ENCODE assay signal across 8 cellular contexts in the genomic region with DNA sequence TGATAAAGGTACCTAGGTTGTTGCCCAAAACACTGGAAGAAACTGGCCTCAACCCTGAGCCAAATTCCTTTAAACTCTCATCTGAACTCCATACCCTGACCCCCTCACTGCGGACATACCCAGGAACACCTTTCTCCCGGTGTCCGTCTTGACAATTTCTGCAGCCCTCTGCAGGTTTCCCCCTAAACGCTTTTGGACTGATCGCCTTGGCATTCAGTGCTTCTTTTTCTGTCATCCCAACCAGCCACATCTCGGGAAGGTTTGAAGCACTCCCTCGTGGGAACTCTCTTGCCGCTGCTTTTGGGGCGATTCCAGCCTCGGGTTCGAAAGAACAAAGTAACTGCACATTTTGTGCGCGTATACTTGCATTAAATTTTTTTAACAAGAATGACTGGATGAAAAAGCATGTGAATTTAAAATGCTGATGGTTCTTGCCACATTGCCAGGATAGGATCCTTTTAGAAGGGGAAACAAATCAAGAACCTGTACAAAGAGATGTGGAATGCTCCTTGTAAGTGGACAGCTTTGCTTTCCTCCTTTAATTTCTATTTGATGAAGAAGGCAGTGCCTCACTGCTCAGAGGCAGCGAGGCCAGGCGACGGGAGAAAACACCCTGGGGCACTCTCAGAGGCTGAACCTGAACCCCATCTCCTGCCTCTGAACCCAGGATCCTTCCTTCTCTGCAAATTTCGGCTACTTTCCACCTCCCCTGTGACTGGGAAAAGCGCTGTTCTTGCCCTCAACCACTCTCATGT. TPM values are rescaled to one million over a fixed set of nuclear protein-coding genes. Genes with fewer than 3 reads are reported as not detected.
A peak's percentile ranks its signal among the peaks of the same experiment; 100 is the strongest.
DNase-seq lines count a peak whose midpoint lies in the region; ATAC-seq and TF ChIP-seq lines count a peak whose summit lies in the region.

No MANE protein-coding gene starts in this region.

- peak overlapping the region; percentile 85 for H2BK5ac ChIP-seq in neuronal stem cell (ENCODE audit: low read length)

- H3K4me2 ChIP-seq in DND-41 (ENCODE audit: insufficient read depth, low read length) = peak overlapping the region; percentile 93
- peak overlapping the region; percentile 94 for H3K4me2 ChIP-seq in neuronal stem cell (ENCODE audit: insufficient read depth, low read length, poor library complexity, severe bottlenecking)

- H2AFZ ChIP-seq in DND-41 (ENCODE audit: low read depth, low read length) = peak overlapping the region; percentile 93
- H2AFZ ChIP-seq in neuronal stem cell (ENCODE audit: low read length) = no peak overlapping the region

- H3K4me3 ChIP-seq in DND-41 (ENCODE audit: low read depth in 1 of 2, low read length in 2 of 2) = peak overlapping the region; percentile 53 to 63
- H3K4me3 ChIP-seq in SJSA1 = peak overlapping the region; percentile 71
- peak overlapping the region; percentile 72 to 93 (median 86) for H3K4me3 ChIP-seq in esophagus squamous epithelium
- H3K4me3 ChIP-seq in neuronal stem cell (ENCODE audit: low read length in 2 of 2) = peak overlapping the region in 1 of 2 donors; percentile 97

- H2BK15ac ChIP-seq in neuronal stem cell (ENCODE audit: low read length) = peak overlapping the region; percentile 49

- peaks cover 93% of the 10 kb centered on the region for H3K79me2 ChIP-seq in DND-41 (ENCODE audit: insufficient read depth, low read length)

- peak overlapping the region; percentile 70 for H2AK5ac ChIP-seq in neuronal stem cell (ENCODE audit: low read depth, low read length)

- H3K27me3 ChIP-seq in DND-41 (ENCODE audit: insufficient read depth, low read length, poor library complexity) = no peaks in the 10 kb centered on the region
- no peaks in the 10 kb centered on the region for H3K27me3 ChIP-seq in SJSA1 (replicated peaks)
- H3K27me3 ChIP-seq in esophagus squamous epithelium = no peaks in the 10 kb centered on the region
- no peaks in the 10 kb centered on the region for H3K27me3 ChIP-seq in neuronal stem cell (ENCODE audit: control insufficient read depth in 3 of 3, insufficient read depth in 3 of 3, low read depth in 1 of 3, low read length in 3 of 3)

- peak overlapping the region; percentile 98 for H3K23ac ChIP-seq in neuronal stem cell (ENCODE audit: low read depth, low read length, poor library complexity)

- H3K4me1 ChIP-seq in DND-41 (ENCODE audit: insufficient read depth, low read length) = peaks cover 40% of the 10 kb centered on the region
- H3K4me1 ChIP-seq in SJSA1 (replicated peaks) = peaks cover 12% of the 10 kb centered on the region
- peaks cover 7 to 67% (median 14%) of the 10 kb centered on the region in 3 donors for H3K4me1 ChIP-seq in esophagus squamous epithelium
- H3K4me1 ChIP-seq in neuronal stem cell (ENCODE audit: control insufficient read depth in 2 of 2, insufficient read depth in 1 of 2, low read depth in 1 of 2, low read length in 2 of 2) = peaks cover 4 to 6% of the 10 kb centered on the region in 2 donors

- H3K79me1 ChIP-seq in neuronal stem cell (ENCODE audit: low read depth, low read length) = peaks cover 8% of the 10 kb centered on the region

- H2BK12ac ChIP-seq in neuronal stem cell (ENCODE audit: low read length) = no peak overlapping the region

- H4K91ac ChIP-seq in neuronal stem cell (ENCODE audit: low read depth, low read length, poor library complexity) = no peak overlapping the region

- peak overlapping the region; percentile 21 for H2BK120ac ChIP-seq in neuronal stem cell (ENCODE audit: low read depth, low read length)

- H3K9me3 ChIP-seq in DND-41 (ENCODE audit: insufficient read depth, low read length, severe bottlenecking) = no peaks in the 10 kb centered on the region
- H3K9me3 ChIP-seq in SJSA1 (replicated peaks) = no peaks in the 10 kb centered on the region
- no peaks in the 10 kb centered on the region for H3K9me3 ChIP-seq in esophagus squamous epithelium
- H3K9me3 ChIP-seq in neuronal stem cell (replicated peaks in 1 of 2; ENCODE audit: control insufficient read depth in 2 of 2, insufficient read depth in 1 of 2, low read depth in 1 of 2, low read length in 2 of 2) = peaks cover 0 to 2% of the 10 kb centered on the region in 2 donors

- TF ChIP-seq CTCF in DND-41 (IDR thresholded peaks at IDR 0.05; ENCODE audit: borderline replicate concordance, extremely low read depth, low read length, poor library complexity, severe bottlenecking) (no peak), esophagus squamous epithelium (IDR thresholded peaks at IDR 0.05) (no peak)

- H3K27ac ChIP-seq in DND-41 (ENCODE audit: low read length) = peak overlapping the region; percentile 96
- H3K27ac ChIP-seq in SJSA1 = peak overlapping the region; percentile 44
- H3K27ac ChIP-seq in esophagus squamous epithelium = peak overlapping the region; percentile 88 to 98 (median 96)
- H3K27ac ChIP-seq in neuronal stem cell (replicated peaks; ENCODE audit: low read length) = peak overlapping the region; percentile 80

- DNase-seq in DND-41 (no peak), SJSA1 (ENCODE audit: low read depth in 1 of 2, low spot score in 2 of 2) (no peak), esophagus squamous epithelium (lab: John Stamatoyannopoulos, UW) (no peak), neuronal stem cell (ENCODE audit: low spot score) (peak; percentile 23)

- WGBS in esophagus squamous epithelium, 2 donors = 34 to 54% methylated on average over 17 to 18 of the region's 18 CpGs
- no CpG with 5 or more reads among the region's 18 CpGs for WGBS in neuronal stem cell (ENCODE audit: extremely low coverage in 2 of 2, insufficient read length in 2 of 2, insufficient replicate concordance in 1 of 2), 2 donors

- H3K36me3 ChIP-seq in DND-41 (ENCODE audit: insufficient read depth, low read length) (peaks cover 36% of the 10 kb centered on the region), SJSA1 (peaks cover 30% of the 10 kb centered on the region), esophagus squamous epithelium (peaks cover 0 to 41% (median 0%) of the 10 kb centered on the region in 3 donors), neuronal stem cell (replicated peaks in 1 of 2; ENCODE audit: control insufficient read depth in 2 of 2, insufficient read depth in 2 of 2, low read length in 2 of 2) (peaks cover 0 to 3% of the 10 kb centered on the region in 2 donors)

- H3K18ac ChIP-seq in neuronal stem cell (ENCODE audit: low read length) = peak overlapping the region; percentile 99

- peak overlapping the region; percentile 91 for H3K4ac ChIP-seq in neuronal stem cell (ENCODE audit: low read length)

- peak overlapping the region; percentile 95 for H4K8ac ChIP-seq in neuronal stem cell (ENCODE audit: low read depth, low read length)

- ATAC-seq in DND-41 (ENCODE audit: insufficient read depth, low read depth) = peak; percentile 9
- ATAC-seq in HG02571 (IDR thresholded peaks at IDR 0.05; ENCODE audit: unreplicated experiment) = peak; percentile 19
- no peak for ATAC-seq in HG03095 (IDR thresholded peaks at IDR 0.05; ENCODE audit: unreplicated experiment)
- no peak for ATAC-seq in HG02588 (IDR thresholded peaks at IDR 0.05; ENCODE audit: unreplicated experiment)
- no peak for ATAC-seq in HG02981 (IDR thresholded peaks at IDR 0.05; ENCODE audit: unreplicated experiment)

- peak overlapping the region; percentile 76 for H3K9ac ChIP-seq in DND-41 (ENCODE audit: low read depth, low read length)
- peak overlapping the region; percentile 93 for H3K9ac ChIP-seq in neuronal stem cell (ENCODE audit: low read depth, low read length, poor library complexity)

- peak overlapping the region; percentile 83 for H3K14ac ChIP-seq in neuronal stem cell (ENCODE audit: low read length)

- peaks cover 4% of the 10 kb centered on the region; the same call in 1 of the 2 replicates for H4K20me1 ChIP-seq in DND-41 (ENCODE audit: insufficient read depth, low read length)

- no peak for TF ChIP-seq POLR2A in esophagus squamous epithelium (IDR thresholded peaks at IDR 0.05)

- intact Hi-C loops in esophagus squamous epithelium (cut with DNase I) = no loop called here

RNA-seq across cellular contexts. Expression of gene PSMD5, which starts 0.6 kb away (rescaled TPM):
- 17.1 and 30.3 TPM in 2 replicates for total RNA-seq in SJSA1 (2014; rRNA removed; shearing (Covaris generic))
- 10 to 100 TPM; 21.4 to 35.3 (median 33.3) TPM for total RNA-seq in esophagus squamous epithelium
- 21.7 TPM for polyA plus RNA-seq in neuronal stem cell (2013, experiment 1 of 2)
- polyA plus RNA-seq in neuronal stem cell (2013, experiment 2 of 2) = 21.8 TPM

RNA-seq across cellular contexts. Expression of gene PHF19, which starts 34.9 kb away (rescaled TPM):
- 68.3 and 69.6 TPM in 2 replicates for total RNA-seq in SJSA1 (2014; rRNA removed; shearing (Covaris generic))
- 10 to 100 TPM; 12.8 to 40.0 (median 30.9) TPM for total RNA-seq in esophagus squamous epithelium
- polyA plus RNA-seq in neuronal stem cell (2013, experiment 1 of 2) = 24.6 TPM
- 23.4 TPM for polyA plus RNA-seq in neuronal stem cell (2013, experiment 2 of 2)

RNA-seq across cellular contexts. Expression of gene FBXW2, which starts 48.9 kb away (rescaled TPM):
- 12.3 and 17.9 TPM in 2 replicates for total RNA-seq in SJSA1 (2014; rRNA removed; shearing (Covaris generic))
- total RNA-seq in esophagus squamous epithelium = 10 to 100 TPM; 23.1 to 41.6 (median 31.7) TPM
- 22.3 TPM for polyA plus RNA-seq in neuronal stem cell (2013, experiment 1 of 2)
- polyA plus RNA-seq in neuronal stem cell (2013, experiment 2 of 2) = 23.1 TPM

Comparison
In these comparisons a context has a peak if more than half of its experiments do, and no peak if none do; other contexts are left out.
1. ATAC-seq: peak in DND-41 (single experiment) and HG02571 (single experiment); none in HG03095 (single experiment), HG02588 (single experiment) and HG02981 (single experiment).
2. H3K27ac ChIP-seq: peak in every context shown above with its lines; median percentile 96 in DND-41; 96 in esophagus squamous epithelium; 80 in neuronal stem cell; 44 in SJSA1.